In genomic region chr1:98030976-98031375, GRCh38 we compare ENCODE assay signal across 15 cellular contexts.
"Had no signal": no experiment of that assay in that cellular context is flagged by ENCODE, and none has a peak within 500 bp of the region (broad histone marks: within the 10 kb centered on the region; RNA-seq: fewer than 3 reads in every experiment).

No MANE protein-coding gene starts in this region.

- FAIRE-seq: colon, kidney had no signal

- H3K4me1 Mint-ChIP-seq: naive B cell had no signal

- H3K9me3 ChIP-seq: ascending aorta, left lung, transverse colon had no signal

- H3K36me3 Mint-ChIP-seq: naive B cell had no signal

- H3K4me1 ChIP-seq: ascending aorta, left lung, transverse colon had no signal

- ATAC-seq: esophagus mucosa, left lung had no signal

- H3K4me3 Mint-ChIP-seq: activated T-helper 1 cell treated with anti-CD3 and anti-CD28 coated beads, Interleukin-12 subunit alpha, Interleukin-12 subunit beta, Interleukin-2, Interleukin-4 antibody, amounts not matched to agents 30 ng/mL and 10 ng/mL and 1 ng/mL, durations not matched to agents 14 hours and 24 hours and 36 hours; naive B cell had no signal

- H3K9me3 Mint-ChIP-seq: activated T-helper 1 cell treated with anti-CD3 and anti-CD28 coated beads, Interleukin-12 subunit alpha, Interleukin-12 subunit beta, Interleukin-2, Interleukin-4 antibody, amounts not matched to agents 30 ng/mL and 10 ng/mL and 1 ng/mL, durations not matched to agents 14 hours and 24 hours and 36 hours; naive B cell had no signal

- DNase-seq: activated CD4-positive, CD25-positive, alpha-beta regulatory T cell treated with anti-CD3 and anti-CD28 coated beads, Interleukin-2, amount 50 U/mL, for 72 hours; glutamatergic neuron; hypothalamus; kidney; left lung; naive B cell; retina; stimulated activated CD4-positive, alpha-beta T cell treated with anti-CD3 and anti-CD28 coated beads, Interleukin-4, amount 100 ng/mL, for 24 hours; stimulated activated naive CD4-positive, alpha-beta T cell; transverse colon had no signal

- H3K4me3 ChIP-seq: ascending aorta, cardiac muscle cell, left lung, transverse colon had no signal

- H3K27ac Mint-ChIP-seq: activated T-helper 1 cell treated with anti-CD3 and anti-CD28 coated beads, Interleukin-12 subunit alpha, Interleukin-12 subunit beta, Interleukin-2, Interleukin-4 antibody, amounts not matched to agents 30 ng/mL and 10 ng/mL and 1 ng/mL, durations not matched to agents 14 hours and 24 hours and 36 hours; naive B cell had no signal

- H3K36me3 ChIP-seq: ascending aorta, cardiac muscle cell, left lung, transverse colon had no signal

- H3K27ac ChIP-seq: ascending aorta, cardiac muscle cell, left lung, transverse colon had no signal

- H3K27me3 ChIP-seq: ascending aorta, left lung, transverse colon had no signal
